ENCODE assay signal across 35 cellular contexts in genomic region chr16:17527538-17527937, GRCh38.
"Had no signal": no experiment of that assay in that cellular context is flagged by ENCODE, and none has a peak within 500 bp of the region (broad histone marks: within the 10 kb centered on the region; RNA-seq: fewer than 3 reads in every experiment).

No MANE protein-coding gene starts in this region.

- H3K4me3 Mint-ChIP-seq: activated CD4-positive, alpha-beta memory T cell treated with anti-CD3 and anti-CD28 coated beads for 36 hours; activated CD4-positive, alpha-beta T cell treated with anti-CD3 and anti-CD28 coated beads for 36 hours; activated CD4-positive, alpha-beta T cell treated with anti-CD3 and anti-CD28 coated beads, Interleukin-2, amount 10 ng/mL, durations not matched to agents 24 days and 14 days; activated CD8-positive, alpha-beta memory T cell treated with anti-CD3 and anti-CD28 coated beads, Interleukin-2, amount 10 ng/mL, durations not matched to agents 7 days and 5 days; activated CD8-positive, alpha-beta T cell treated with anti-CD3 and anti-CD28 coated beads, Interleukin-2, amount 10 ng/mL, durations not matched to agents 7 days and 5 days; activated naive CD8-positive, alpha-beta T cell; activated T-cell treated with anti-CD3 and anti-CD28 coated beads, Interleukin-2, amount 50 U/mL, for 24 hours; activated T-cell treated with anti-CD3 and anti-CD28 coated beads, Interleukin-2, amount 50 U/mL, for 72 hours; central memory CD8-positive, alpha-beta T cell; dendritic cell treated with granulocyte-macrophage colony-stimulating factor and Interleukin-4, amounts not matched to agents 40 ng/mL and 50 ng/mL, for 4 days; endodermal cell; T-helper 17 cell; T-helper 2 cell treated with Interferon-gamma antibody and Interleukin-4, amounts not matched to agents 5 μg/mL and 100 μg/mL, for 36 hours had no signal

- H3K4me1 Mint-ChIP-seq: endodermal cell had no signal

- DNase-seq: activated CD4-positive, alpha-beta memory T cell treated with anti-CD3 and anti-CD28 coated beads for 36 hours; activated CD4-positive, alpha-beta T cell treated with anti-CD3 and anti-CD28 coated beads for 36 hours; activated CD4-positive, alpha-beta T cell treated with anti-CD3 and anti-CD28 coated beads, Interleukin-2, amount 10 ng/mL, durations not matched to agents 24 days and 14 days; activated CD4-positive, CD25-positive, alpha-beta regulatory T cell; activated CD4-positive, CD25-positive, alpha-beta regulatory T cell treated with anti-CD3 and anti-CD28 coated beads, Interleukin-2, amount 50 U/mL, for 72 hours; activated CD8-positive, alpha-beta memory T cell treated with anti-CD3 and anti-CD28 coated beads, Interleukin-2, amount 10 ng/mL, durations not matched to agents 7 days and 5 days; activated CD8-positive, alpha-beta memory T cell treated with anti-CD3 and anti-CD28 coated beads, Interleukin-2, amount 50 U/mL, for 48 hours; activated CD8-positive, alpha-beta T cell treated with anti-CD3 and anti-CD28 coated beads, Interleukin-2, amount 10 ng/mL, durations not matched to agents 7 days and 5 days; activated effector memory CD4-positive, alpha-beta T cell treated with Interleukin-2 at 50 U/mL for 16 hours; activated gamma-delta T cell treated with Interleukin-2 at 50 U/mL for 16 hours; activated naive CD4-positive, alpha-beta T cell treated with anti-CD3 and anti-CD28 coated beads, Interleukin-2, amount 50 U/mL, for 16 hours; activated naive CD4-positive, alpha-beta T cell treated with Interleukin-2 at 50 U/mL for 16 hours; activated T-cell treated with anti-CD3 and anti-CD28 coated beads for 4 hours; activated T-cell treated with anti-CD3 and anti-CD28 coated beads, Interleukin-2, amount 50 U/mL, for 24 hours; activated T-cell treated with anti-CD3 and anti-CD28 coated beads, Interleukin-2, amount 50 U/mL, for 72 hours; amniotic stem cell; anterior cingulate cortex; brain microvascular endothelial cell; dorsolateral prefrontal cortex; effector memory CD4-positive, alpha-beta T cell; endodermal cell; foreskin fibroblast; T-helper 1 cell; T-helper 17 cell; T1000; WERI-Rb-1 had no signal

- H3K27me3 ChIP-seq: brain microvascular endothelial cell had no signal

- H3K36me3 Mint-ChIP-seq: activated CD4-positive, alpha-beta memory T cell treated with anti-CD3 and anti-CD28 coated beads for 36 hours had no signal

- H3K4me3 ChIP-seq: coronary artery, dorsolateral prefrontal cortex had no signal

- ATAC-seq: activated CD4-positive, alpha-beta T cell treated with anti-CD3 and anti-CD28 coated beads for 36 hours; activated CD8-positive, alpha-beta memory T cell treated with anti-CD3 and anti-CD28 coated beads, Interleukin-2, amount 10 ng/mL, durations not matched to agents 7 days and 5 days; activated CD8-positive, alpha-beta T cell treated with anti-CD3 and anti-CD28 coated beads, Interleukin-2, amount 10 ng/mL, durations not matched to agents 7 days and 5 days; activated T-cell treated with anti-CD3 and anti-CD28 coated beads, Interleukin-2, amount 50 U/mL, for 72 hours; esophagus mucosa; T-helper 17 cell had no signal

- H3K27me3 Mint-ChIP-seq: activated CD4-positive, alpha-beta memory T cell treated with anti-CD3 and anti-CD28 coated beads for 36 hours; activated CD4-positive, alpha-beta T cell treated with anti-CD3 and anti-CD28 coated beads for 36 hours; activated naive CD8-positive, alpha-beta T cell; activated T-cell treated with anti-CD3 and anti-CD28 coated beads, Interleukin-2, amount 50 U/mL, for 24 hours had no signal

- FAIRE-seq: astrocyte, bronchial epithelial cell, frontal cortex had no signal

- H3K27ac ChIP-seq: brain microvascular endothelial cell, coronary artery, dorsolateral prefrontal cortex, WERI-Rb-1 had no signal

- H3K9me3 Mint-ChIP-seq: activated CD4-positive, alpha-beta memory T cell treated with anti-CD3 and anti-CD28 coated beads for 36 hours; activated CD4-positive, alpha-beta T cell treated with anti-CD3 and anti-CD28 coated beads, Interleukin-2, amount 10 ng/mL, durations not matched to agents 24 days and 14 days; activated T-cell treated with anti-CD3 and anti-CD28 coated beads, Interleukin-2, amount 50 U/mL, for 72 hours; central memory CD8-positive, alpha-beta T cell; dendritic cell treated with granulocyte-macrophage colony-stimulating factor and Interleukin-4, amounts not matched to agents 40 ng/mL and 50 ng/mL, for 4 days had no signal

- H3K36me3 ChIP-seq: brain microvascular endothelial cell, WERI-Rb-1 had no signal

- H3K27ac Mint-ChIP-seq: activated CD4-positive, alpha-beta memory T cell treated with anti-CD3 and anti-CD28 coated beads for 36 hours; activated CD4-positive, alpha-beta T cell treated with anti-CD3 and anti-CD28 coated beads for 36 hours; activated CD4-positive, alpha-beta T cell treated with anti-CD3 and anti-CD28 coated beads, Interleukin-2, amount 10 ng/mL, durations not matched to agents 24 days and 14 days; activated CD8-positive, alpha-beta memory T cell treated with anti-CD3 and anti-CD28 coated beads, Interleukin-2, amount 10 ng/mL, durations not matched to agents 7 days and 5 days; activated CD8-positive, alpha-beta T cell treated with anti-CD3 and anti-CD28 coated beads, Interleukin-2, amount 10 ng/mL, durations not matched to agents 7 days and 5 days; activated naive CD8-positive, alpha-beta T cell; activated T-cell treated with anti-CD3 and anti-CD28 coated beads, Interleukin-2, amount 50 U/mL, for 24 hours; activated T-cell treated with anti-CD3 and anti-CD28 coated beads, Interleukin-2, amount 50 U/mL, for 72 hours; dendritic cell treated with granulocyte-macrophage colony-stimulating factor and Interleukin-4, amounts not matched to agents 40 ng/mL and 50 ng/mL, for 4 days; endodermal cell; T-helper 17 cell; T-helper 2 cell treated with Interferon-gamma antibody and Interleukin-4, amounts not matched to agents 5 μg/mL and 100 μg/mL, for 36 hours had no signal
